Comparison of ENCODE assay signal across 8 cellular contexts in the genomic region with DNA sequence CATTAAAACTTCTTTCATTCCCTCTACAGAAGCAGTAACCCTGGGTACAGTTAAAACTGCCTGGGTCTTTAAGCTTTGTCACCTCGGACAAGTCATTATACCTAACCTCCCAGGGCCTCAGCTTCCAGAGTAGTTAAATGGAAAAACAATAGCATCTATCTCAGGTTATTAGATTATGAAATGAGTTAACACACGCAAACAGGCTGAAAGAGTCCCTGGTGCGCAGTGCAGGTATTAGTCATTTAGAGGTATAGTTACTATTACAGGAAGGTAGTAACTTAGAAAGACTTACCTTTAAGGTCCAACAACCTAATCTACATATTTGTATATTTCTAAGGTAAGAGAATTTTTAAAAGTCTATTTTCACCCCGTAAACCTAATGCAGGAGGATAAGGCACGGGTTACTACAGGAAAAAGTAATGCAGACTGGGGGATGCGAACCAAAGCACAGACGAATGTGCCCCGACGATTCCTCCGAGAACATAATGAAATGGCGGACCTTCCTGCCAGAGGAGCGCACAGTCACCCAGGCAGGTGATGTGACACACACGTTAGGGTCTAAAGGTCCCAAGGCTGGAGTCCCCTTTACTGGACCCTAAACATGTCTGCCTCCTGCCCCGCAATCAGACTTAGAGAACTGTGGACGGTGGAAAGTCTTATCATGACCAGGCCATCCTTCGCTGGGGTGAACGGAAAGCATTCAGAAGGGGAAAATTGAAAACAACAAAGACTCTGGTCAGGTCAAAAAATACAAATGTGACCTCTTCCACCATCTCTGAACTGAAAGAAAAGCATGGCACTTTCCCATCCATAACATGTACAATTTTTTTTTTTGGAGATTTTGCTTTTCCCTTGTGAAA.
DNase-seq lines count a peak whose midpoint lies in the region; ATAC-seq lines count a peak whose summit lies in the region.

No MANE protein-coding gene starts in this region.

- H3K4me1 ChIP-seq in iPS-20b (ENCODE audit: insufficient read depth, low read length): peaks cover 22% of the 10 kb centered on the region

- H3K4me1 Mint-ChIP-seq in activated naive CD8-positive, alpha-beta T cell (ENCODE audit: low read depth): peaks cover 37% of the 10 kb centered on the region

- H3K9me3 ChIP-seq in iPS-20b (ENCODE audit: insufficient read depth, low read depth, low read length): no peaks in the 10 kb centered on the region

- no peaks in the 10 kb centered on the region for H3K27me3 ChIP-seq in iPS-20b (ENCODE audit: insufficient read depth, low read length)

- ATAC-seq in HG03159 (IDR thresholded peaks at IDR 0.05; ENCODE audit: unreplicated experiment) (no peak), HG02798 (IDR thresholded peaks at IDR 0.05; ENCODE audit: poor library complexity, unreplicated experiment) (no peak), HG02571 (IDR thresholded peaks at IDR 0.05; ENCODE audit: unreplicated experiment) (no peak)

- H3K36me3 ChIP-seq in iPS-20b (ENCODE audit: insufficient read depth, low read depth, low read length): peaks cover 11% of the 10 kb centered on the region

- no peaks in the 10 kb centered on the region for H3K9me3 Mint-ChIP-seq in activated naive CD8-positive, alpha-beta T cell (ENCODE audit: low read depth)

- peak overlapping the region; percentile 95 for H3K9ac ChIP-seq in iPS-20b (ENCODE audit: low read depth, low read length)

- H3K4me3 Mint-ChIP-seq in activated naive CD8-positive, alpha-beta T cell: peak overlapping the region; percentile 99

- H3K27me3 Mint-ChIP-seq in activated naive CD8-positive, alpha-beta T cell: no peaks in the 10 kb centered on the region

- peak; percentile 28 for DNase-seq in ELF-1 (ENCODE audit: low read depth, low spot score)
- DNase-seq in NAMALWA (ENCODE audit: low spot score): peak; percentile 70
- peak; percentile 61 for DNase-seq in stimulated activated CD4-positive, alpha-beta T cell treated with anti-CD3 and anti-CD28 coated beads, Interleukin-15, amount 100 ng/mL, for 24 hours

- H3K27ac Mint-ChIP-seq in activated naive CD8-positive, alpha-beta T cell: peak overlapping the region; percentile 99

- H3K27ac ChIP-seq in iPS-20b (ENCODE audit: low read length): peak overlapping the region; percentile 76

- H3K36me3 Mint-ChIP-seq in activated naive CD8-positive, alpha-beta T cell: peaks cover 9% of the 10 kb centered on the region

- peak overlapping the region; percentile 100 for H3K4me3 ChIP-seq in iPS-20b (ENCODE audit: low read length)
